In the genomic region with DNA sequence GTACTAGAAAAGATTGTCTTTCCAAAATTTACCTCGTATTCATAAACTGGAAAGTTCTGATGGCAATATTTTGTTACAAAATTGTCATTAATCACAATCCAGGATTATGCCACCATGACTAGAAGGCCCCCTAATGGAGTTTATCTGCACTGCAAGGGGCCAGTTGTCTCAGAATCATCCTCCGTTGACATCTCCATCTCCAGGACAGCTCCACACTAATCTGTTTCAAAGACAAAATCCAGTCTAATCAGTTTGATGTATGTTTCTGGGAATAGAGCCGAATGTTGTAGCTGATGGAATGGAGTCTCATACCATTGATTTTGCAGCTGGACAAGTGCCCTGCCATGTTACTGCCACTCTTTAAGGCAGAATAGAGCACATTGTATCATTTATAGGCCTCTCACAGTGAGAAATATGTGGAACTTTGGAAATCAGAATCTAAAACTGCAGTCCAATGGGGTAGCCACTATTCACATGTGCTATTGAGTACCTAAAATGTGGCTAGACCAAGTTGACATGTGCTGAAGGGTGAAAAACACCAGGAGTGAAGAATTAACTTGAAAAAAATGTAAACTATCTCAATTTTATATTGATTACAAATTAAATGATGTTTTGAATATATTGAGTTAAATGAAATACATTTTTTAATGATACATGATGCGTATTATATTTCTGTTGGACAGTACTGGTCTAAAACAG, we compare ENCODE assay signal across 8 cellular contexts. TPM values are rescaled to one million over a fixed set of nuclear protein-coding genes. Genes with fewer than 3 reads are reported as not detected.
DNase-seq lines count a peak whose midpoint lies in the region; ATAC-seq and TF ChIP-seq lines count a peak whose summit lies in the region.

No MANE protein-coding gene starts in this region.

- no peaks in the 10 kb centered on the region for H3K9me3 ChIP-seq in heart right ventricle
- no peaks in the 10 kb centered on the region for H3K9me3 ChIP-seq in SK-N-MC (ENCODE audit: low read depth, low read length)
- no peaks in the 10 kb centered on the region for H3K9me3 ChIP-seq in thoracic aorta

- TF ChIP-seq CTCF in heart right ventricle (IDR thresholded peaks at IDR 0.05) (peak; percentile 20 to 67 (median 49)), fibroblast of the aortic adventitia (IDR thresholded peaks at IDR 0.05; ENCODE audit: insufficient read depth, low read length) (peak; percentile 56), thoracic aorta (IDR thresholded peaks at IDR 0.05) (no peak)

- peaks cover 0 to 54% (median 12%) of the 10 kb centered on the region in 9 donors for H3K36me3 ChIP-seq in heart right ventricle
- H3K36me3 ChIP-seq in SK-N-MC (ENCODE audit: insufficient read depth, low read length), result peaks cover 55% of the 10 kb centered on the region
- H3K36me3 ChIP-seq in thoracic aorta, result no peaks in the 10 kb centered on the region

- H3K27ac ChIP-seq in heart right ventricle (peak overlapping the region in 5 of 10 donors; percentile 28 to 74 (median 46)), SK-N-MC (peak overlapping the region; percentile 69), thoracic aorta (peak overlapping the region; percentile 46 to 78)

- H3K4me3 ChIP-seq in heart right ventricle (no peak overlapping the region), SK-N-MC (no peak overlapping the region), fibroblast of the aortic adventitia (ENCODE audit: low read depth, low read length) (no peak overlapping the region), thoracic aorta (no peak overlapping the region)

- H3K27me3 ChIP-seq in heart right ventricle, result no peaks in the 10 kb centered on the region
- H3K27me3 ChIP-seq in thoracic aorta (replicated peaks; ENCODE audit: insufficient read depth), result no peaks in the 10 kb centered on the region

- 63 to 82% methylated on average over 4 of the region's 4 CpGs for WGBS in heart right ventricle, 2 donors

- DNase-seq in heart right ventricle (no peak), cardiac septum (ENCODE audit: low spot score) (no peak), SK-N-MC (ENCODE audit: low read depth, low spot score) (no peak), fibroblast of the aortic adventitia (ENCODE audit: low read depth) (peak; percentile 38), thoracic aorta (ENCODE audit: low spot score) (no peak), HPDE6-E6E7 (ENCODE audit: extremely low spot score) (no peak), pons (ENCODE audit: low spot score) (no peak)

- ATAC-seq in heart right ventricle, result no peak
- ATAC-seq in thoracic aorta (ENCODE audit: insufficient number of reproducible peaks, low FRiP score, low read depth), result no peak
- no peak for ATAC-seq in HG03442 (IDR thresholded peaks at IDR 0.05; ENCODE audit: unreplicated experiment)

- H3K4me1 ChIP-seq in heart right ventricle (peaks cover 0 to 41% (median 31%) of the 10 kb centered on the region in 9 donors), thoracic aorta (ENCODE audit: control insufficient read depth in 1 of 2, low read depth in 2 of 2) (peaks cover 10 to 46% of the 10 kb centered on the region in 2 donors)

- intact Hi-C loops in heart right ventricle (cut with DNase I), result no loop called here
- intact Hi-C loops in cardiac septum (cut with DNase I), result no loop called here

- no peak overlapping the region for H3K9ac ChIP-seq in SK-N-MC (ENCODE audit: insufficient read length)

RNA-seq across cellular contexts. Expression of a gene that starts 38.3 kb away (rescaled TPM):
- total RNA-seq in heart right ventricle, result 100 to 1,000 TPM; 454 to 532 (median 524) TPM
- 100 to 1,000 TPM; 149 to 346 TPM for polyA plus RNA-seq in heart right ventricle
- 318 TPM for total RNA-seq in cardiac septum
- 217 and 251 TPM in 2 replicates for total RNA-seq in fibroblast of the aortic adventitia (ENCODE audit: low replicate concordance)
- 100 to 1,000 TPM in 1 of 2 donors, 10 to 100 TPM in 1; 95.0 to 123 TPM for total RNA-seq in thoracic aorta
